11 cellular contexts compared by ENCODE assay signal in the genomic region with DNA sequence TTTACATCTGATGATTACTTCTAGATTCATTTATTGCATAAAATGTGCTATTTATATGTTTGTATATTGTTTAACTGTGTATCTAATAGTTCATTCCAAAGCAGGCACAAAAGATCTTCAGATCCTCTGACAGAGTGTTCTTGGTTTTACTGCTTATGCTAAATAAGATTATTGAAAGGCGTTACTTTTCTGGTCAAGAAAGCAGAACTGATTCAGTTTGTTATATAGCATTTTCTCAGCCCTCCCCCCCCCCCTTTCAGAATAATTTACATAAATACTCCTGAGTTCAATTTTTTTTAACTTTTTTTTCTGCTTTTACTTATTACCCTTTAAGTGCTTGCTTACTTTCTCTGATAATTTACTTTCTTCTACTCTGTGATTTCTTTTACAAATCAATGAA. TPM values are rescaled to one million over a fixed set of nuclear protein-coding genes. Genes with fewer than 3 reads are reported as not detected.
DNase-seq lines count a peak whose midpoint lies in the region; ATAC-seq, FAIRE-seq and TF ChIP-seq lines count a peak whose summit lies in the region.
"Had no signal": no experiment of that assay in that cellular context is flagged by ENCODE, and none has a peak within 500 bp of the region (broad histone marks: within the 10 kb centered on the region; RNA-seq: fewer than 3 reads in every experiment).

No MANE protein-coding gene starts in this region.

- no TSS peak for BruUV-seq in MCF 10A (replicated peaks; lab: Mats Ljungman, UMichigan)

- no peaks in the 10 kb centered on the region for H3K27me3 ChIP-seq in breast epithelium
- no peaks in the 10 kb centered on the region for H3K27me3 ChIP-seq in tibial nerve
- H3K27me3 ChIP-seq: BLaER1, right atrium auricular region had no signal

- TF ChIP-seq CTCF in MCF 10A (IDR thresholded peaks at IDR 0.05; ENCODE audit: unreplicated experiment) (no peak), breast epithelium (IDR thresholded peaks at IDR 0.05) (no peak), tibial nerve (IDR thresholded peaks at IDR 0.05) (no peak)

- H3K4me3 ChIP-seq in breast epithelium (no peak overlapping the region), tibial nerve (no peak overlapping the region)
- H3K4me3 ChIP-seq: BLaER1, right atrium auricular region had no signal

- FAIRE-seq in RCC 7860 (lab: Jason Lieb, UNC): no peak

- H3K9me3 Mint-ChIP-seq in MCF 10A (ENCODE audit: unreplicated experiment): no peaks in the 10 kb centered on the region
- no peaks in the 10 kb centered on the region for H3K9me3 Mint-ChIP-seq in activated naive CD4-positive, alpha-beta T cell treated with anti-CD3 and anti-CD28 coated beads, Interleukin-2, amount 50 U/mL, for 72 hours

- no peak for TF ChIP-seq EP300 in tibial nerve (IDR thresholded peaks at IDR 0.05)

- POLR2A ChIA-PET in MCF 10A (lab: Yijun Ruan, JAX): interaction anchor here (0.6 to 13.1 kb wide), 6 partner anchors 8 to 114 kb away, joined by 3 to 279 read pairs (median 20); a partner anchor contains a TSS

- intact Hi-C loops in MCF 10A (cut with micrococcal nuclease): no loop called here
- intact Hi-C loops in breast epithelium (cut with DNase I; ENCODE audit: low total_unique reads): loop anchor here (1.0 kb wide), 1 partner anchor 13 kb away; no protein-coding TSS in a partner anchor

- peak overlapping the region; percentile 44 for H3K27ac Mint-ChIP-seq in MCF 10A (ENCODE audit: low read depth, unreplicated experiment)
- H3K27ac Mint-ChIP-seq in activated naive CD4-positive, alpha-beta T cell treated with anti-CD3 and anti-CD28 coated beads, Interleukin-2, amount 50 U/mL, for 72 hours: peak overlapping the region; percentile 96 to 99

- peaks cover 42% of the 10 kb centered on the region for H3K4me1 Mint-ChIP-seq in MCF 10A (ENCODE audit: insufficient read depth, unreplicated experiment)

- H3K4me1 ChIP-seq in breast epithelium (no peaks in the 10 kb centered on the region), tibial nerve (peaks cover 0 to 32% (median 19%) of the 10 kb centered on the region in 4 donors)

- 46 to 53% methylated on average over 1 of the region's 1 CpG for WGBS in tibial nerve, 2 donors

- peaks cover 25% of the 10 kb centered on the region for H3K36me3 Mint-ChIP-seq in MCF 10A (ENCODE audit: insufficient read depth, unreplicated experiment)
- peaks cover 11 to 40% of the 10 kb centered on the region in 2 donors for H3K36me3 Mint-ChIP-seq in activated naive CD4-positive, alpha-beta T cell treated with anti-CD3 and anti-CD28 coated beads, Interleukin-2, amount 50 U/mL, for 72 hours

- no peaks in the 10 kb centered on the region for H3K27me3 Mint-ChIP-seq in MCF 10A (ENCODE audit: insufficient read depth, unreplicated experiment)

- no peak for DNase-seq in MCF 10A (ENCODE audit: unreplicated experiment)
- no peak for DNase-seq in breast epithelium (ENCODE audit: low spot score in 2 of 2)
- DNase-seq in activated naive CD4-positive, alpha-beta T cell treated with anti-CD3 and anti-CD28 coated beads, Interleukin-2, amount 50 U/mL, for 72 hours (ENCODE audit: low spot score in 2 of 2): no peak
- no peak for DNase-seq in tibial nerve (ENCODE audit: low spot score in 2 of 2)
- DNase-seq in NCI-H526 treated with DMSO at 0.1 percent for 48 hours (lab: John Stamatoyannopoulos, UW): no peak
- DNase-seq in RCC 7860 (ENCODE audit: low spot score): no peak

- ATAC-seq in HG03066 (IDR thresholded peaks at IDR 0.05; ENCODE audit: low read depth, unreplicated experiment) (peak; percentile 33), HG03521 (IDR thresholded peaks at IDR 0.05; ENCODE audit: unreplicated experiment) (no peak)
- ATAC-seq in activated naive CD4-positive, alpha-beta T cell treated with anti-CD3 and anti-CD28 coated beads, Interleukin-2, amount 50 U/mL, for 72 hours: no peak
- ATAC-seq: left lobe of liver had no signal

- CTCF ChIA-PET in MCF 10A (lab: Yijun Ruan, JAX): interaction anchor here (0.6 to 2.8 kb wide), 3 partner anchors 14 to 103 kb away, joined by 3 to 11 read pairs (median 4); no protein-coding TSS in a partner anchor

- H3K36me3 ChIP-seq in breast epithelium (no peaks in the 10 kb centered on the region), tibial nerve (no peaks in the 10 kb centered on the region)
- H3K36me3 ChIP-seq: right atrium auricular region had no signal

- no peak overlapping the region for H3K27ac ChIP-seq in breast epithelium
- H3K27ac ChIP-seq in tibial nerve: peak overlapping the region in 3 of 4 donors; percentile 0 to 37 (median 12)
- H3K27ac ChIP-seq: BLaER1, right atrium auricular region had no signal

- H3K9me3 ChIP-seq in breast epithelium (no peaks in the 10 kb centered on the region), tibial nerve (no peaks in the 10 kb centered on the region)
- H3K9me3 ChIP-seq: BLaER1, right atrium auricular region had no signal

- no peak overlapping the region for H3K4me3 Mint-ChIP-seq in MCF 10A (ENCODE audit: unreplicated experiment)

- TF ChIP-seq POLR2A in breast epithelium (IDR thresholded peaks at IDR 0.05) (no peak), tibial nerve (IDR thresholded peaks at IDR 0.05) (no peak)

RNA-seq across cellular contexts. Expression of a gene that starts 15.4 kb away (rescaled TPM):
- total RNA-seq in MCF 10A (2022): 71.0 and 96.4 TPM in 2 replicates
- total RNA-seq in breast epithelium: 10 to 100 TPM; 39.4 to 82.8 (median 41.0) TPM
- 100 to 1,000 TPM in 1 of 2 donors, 10 to 100 TPM in 1; 84.6 to 102 TPM for total RNA-seq in activated naive CD4-positive, alpha-beta T cell treated with anti-CD3 and anti-CD28 coated beads, Interleukin-2, amount 50 U/mL, for 72 hours
- total RNA-seq in tibial nerve: 10 to 100 TPM; 23.1 to 31.8 (median 28.0) TPM

Comparison
In these comparisons a context has a peak if more than half of its experiments do, and no peak if none do; other contexts are left out.
1. H3K27ac ChIP-seq: peak in tibial nerve (3 of 4); none in breast epithelium (0 of 2).